In the genomic region with DNA sequence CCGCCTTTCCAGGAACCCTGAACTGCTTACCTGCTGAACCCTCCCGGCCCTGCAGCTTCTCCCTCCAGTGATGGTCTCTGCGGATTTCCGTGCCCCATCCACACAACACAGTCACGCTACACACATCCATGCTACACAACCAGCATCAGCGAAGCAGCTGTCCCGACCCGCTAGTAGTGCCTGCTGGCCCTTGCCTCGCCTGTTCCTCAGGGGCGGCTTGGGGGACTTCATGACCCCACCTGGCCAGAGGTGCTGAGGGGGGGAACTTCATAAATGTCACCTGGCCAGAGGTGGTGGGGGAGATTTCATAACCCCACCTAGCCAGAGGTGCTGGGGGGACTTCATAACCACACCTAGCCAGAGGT, we compare ENCODE assay signal across 8 cellular contexts. TPM values are rescaled to one million over a fixed set of nuclear protein-coding genes. Genes with fewer than 3 reads are reported as not detected.
A peak's percentile ranks its signal among the peaks of the same experiment; 100 is the strongest.
DNase-seq lines count a peak whose midpoint lies in the region; ATAC-seq and TF ChIP-seq lines count a peak whose summit lies in the region.

No MANE protein-coding gene starts in this region.

- TF ChIP-seq EP300 in esophagus muscularis mucosa (IDR thresholded peaks at IDR 0.05) (no peak), ovary (IDR thresholded peaks at IDR 0.05) (no peak)

- H3K4me3 Mint-ChIP-seq in activated CD8-positive, alpha-beta memory T cell treated with anti-CD3 and anti-CD28 coated beads, Interleukin-2, amount 10 ng/mL, durations not matched to agents 7 days and 5 days, result peak overlapping the region; percentile 91

- H3K4me1 Mint-ChIP-seq in activated CD8-positive, alpha-beta memory T cell treated with anti-CD3 and anti-CD28 coated beads, Interleukin-2, amount 10 ng/mL, durations not matched to agents 7 days and 5 days, result peaks cover 17% of the 10 kb centered on the region

- peaks cover 21% of the 10 kb centered on the region for H3K79me2 ChIP-seq in PC-3 (ENCODE audit: low read length)

- BruUV-seq in PC-3 (replicated peaks; lab: Mats Ljungman, UMichigan), result TSS peak; percentile 100

- peaks cover 17% of the 10 kb centered on the region for H3K4me1 ChIP-seq in PC-3 (ENCODE audit: insufficient read depth, low read length)
- peaks cover 12 to 27% (median 22%) of the 10 kb centered on the region in 4 donors for H3K4me1 ChIP-seq in esophagus muscularis mucosa
- peaks cover 1% of the 10 kb centered on the region for H3K4me1 ChIP-seq in ovary (ENCODE audit: insufficient read depth)

- TF ChIP-seq CTCF in PC-3 (conservative IDR thresholded peaks at IDR 0.05; ENCODE audit: low read depth, low read length) (no peak), esophagus muscularis mucosa (IDR thresholded peaks at IDR 0.05) (no peak), ovary (IDR thresholded peaks at IDR 0.05) (no peak)

- H3K9me3 ChIP-seq in PC-3 (ENCODE audit: low read length) (no peaks in the 10 kb centered on the region), esophagus muscularis mucosa (no peaks in the 10 kb centered on the region), ovary (no peaks in the 10 kb centered on the region)

- H3K4me3 ChIP-seq in PC-3 (ENCODE audit: low read length), result peak overlapping the region; percentile 81
- peak overlapping the region; percentile 75 to 96 (median 82) for H3K4me3 ChIP-seq in esophagus muscularis mucosa
- peak overlapping the region; percentile 69 for H3K4me3 ChIP-seq in ovary

- H3K27ac ChIP-seq in PC-3 (ENCODE audit: low read length) (peak overlapping the region; percentile 57), esophagus muscularis mucosa (replicated peaks in 1 of 4) (peak overlapping the region; percentile 79 to 92 (median 88)), ovary (peak overlapping the region in 1 of 2 donors; percentile 13)

- no peaks in the 10 kb centered on the region for H3K9me2 ChIP-seq in PC-3 (replicated peaks; ENCODE audit: low read length)

- peaks cover 13% of the 10 kb centered on the region for H3K36me3 ChIP-seq in PC-3 (ENCODE audit: low read depth, low read length)
- H3K36me3 ChIP-seq in esophagus muscularis mucosa, result peaks cover 5 to 18% (median 13%) of the 10 kb centered on the region in 4 donors
- no peaks in the 10 kb centered on the region for H3K36me3 ChIP-seq in ovary

- peaks cover 3% of the 10 kb centered on the region for H3K36me3 Mint-ChIP-seq in activated CD8-positive, alpha-beta memory T cell treated with anti-CD3 and anti-CD28 coated beads, Interleukin-2, amount 10 ng/mL, durations not matched to agents 7 days and 5 days

- H3F3A ChIP-seq in PC-3 (ENCODE audit: low read length, unreplicated experiment), result no peaks in the 10 kb centered on the region

- intact Hi-C loops in PC-3 (cut with micrococcal nuclease), result loop anchor here (2.0 to 5.0 kb wide), 2 partner anchors 59 to 73 kb away; a partner anchor contains a TSS
- intact Hi-C loops in esophagus muscularis mucosa (cut with DNase I), result loop anchor here (5.0 kb wide), 1 partner anchor 427 kb away; no protein-coding TSS in a partner anchor
- intact Hi-C loops in ovary (cut with DNase I), result loop anchor here in 2 of 4 donors (5.0 to 10.0 kb wide), 3 partner anchors 75 to 253 kb away; a partner anchor contains a TSS

- no CpG with 5 or more reads among the region's 10 CpGs for WGBS in esophagus muscularis mucosa
- WGBS in ovary, 3 donors, result 14 to 37% (median 19%) methylated on average over 10 of the region's 10 CpGs

- peak overlapping the region; percentile 97 for H2AFZ ChIP-seq in PC-3 (ENCODE audit: low read length)

- H3K27me3 Mint-ChIP-seq in activated CD8-positive, alpha-beta memory T cell treated with anti-CD3 and anti-CD28 coated beads, Interleukin-2, amount 10 ng/mL, durations not matched to agents 7 days and 5 days, result no peaks in the 10 kb centered on the region

- no peak for DNase-seq in activated CD8-positive, alpha-beta memory T cell treated with anti-CD3 and anti-CD28 coated beads, Interleukin-2, amount 10 ng/mL, durations not matched to agents 7 days and 5 days
- DNase-seq in activated CD8-positive, alpha-beta memory T cell treated with anti-CD3 and anti-CD28 coated beads for 24 hours, result no peak
- DNase-seq in PC-3 (no peak), esophagus muscularis mucosa (ENCODE audit: extremely low spot score) (no peak), ovary (no peak), HuH-7.5 (ENCODE audit: low spot score) (no peak), DMS153 (lab: John Stamatoyannopoulos, UW) (no peak)

- H4K20me1 ChIP-seq in PC-3 (ENCODE audit: low read length), result 0 out of 2 replicates have a peak, but pooled peaks cover 5% of the 10 kb centered on the region

- POLR2A ChIA-PET in PC-3 (lab: Charles Lee; ENCODE audit: unreplicated experiment), result interaction anchor here (0.8 kb wide), 1 partner anchor 59 kb away, joined by 3 read pairs; no protein-coding TSS in a partner anchor

- peak overlapping the region; percentile 91 for H3K9ac ChIP-seq in PC-3 (ENCODE audit: low read length)

- no peak for TF ChIP-seq POLR2A in esophagus muscularis mucosa (IDR thresholded peaks at IDR 0.05; ENCODE audit: low read depth)
- TF ChIP-seq POLR2A in ovary (IDR thresholded peaks at IDR 0.05), result no peak

- no peaks in the 10 kb centered on the region for H3K9me3 Mint-ChIP-seq in activated CD8-positive, alpha-beta memory T cell treated with anti-CD3 and anti-CD28 coated beads, Interleukin-2, amount 10 ng/mL, durations not matched to agents 7 days and 5 days (ENCODE audit: low read depth)

- CTCF ChIA-PET in activated CD8-positive, alpha-beta memory T cell treated with anti-CD3 and anti-CD28 coated beads, Interleukin-2, amount 10 ng/mL, durations not matched to agents 7 days and 5 days (lab: Charles Lee), result interaction anchor here (0.7 to 1.3 kb wide), 7 partner anchors 11 to 243 kb away, joined by 3 to 4 read pairs (median 3); no protein-coding TSS in a partner anchor
- CTCF ChIA-PET in PC-3 (lab: Charles Lee), result interaction anchor here (1.0 kb wide), 2 partner anchors 33 to 107 kb away, joined by 3 to 4 read pairs; no protein-coding TSS in a partner anchor

- peak overlapping the region; percentile 86 for H3K4me2 ChIP-seq in PC-3 (ENCODE audit: low read length)

- H3K27me3 ChIP-seq in PC-3 (ENCODE audit: low read length) (no peaks in the 10 kb centered on the region), esophagus muscularis mucosa (no peaks in the 10 kb centered on the region), ovary (no peaks in the 10 kb centered on the region)

- peak overlapping the region; percentile 84 for H3K27ac Mint-ChIP-seq in activated CD8-positive, alpha-beta memory T cell treated with anti-CD3 and anti-CD28 coated beads, Interleukin-2, amount 10 ng/mL, durations not matched to agents 7 days and 5 days

- ATAC-seq in activated CD8-positive, alpha-beta memory T cell treated with anti-CD3 and anti-CD28 coated beads, Interleukin-2, amount 10 ng/mL, durations not matched to agents 7 days and 5 days, result no peak
- peak; percentile 23 for ATAC-seq in PC-3
- no peak for ATAC-seq in GM21619 (IDR thresholded peaks at IDR 0.05; ENCODE audit: unreplicated experiment)

RNA-seq across cellular contexts. Expression of a gene that starts 0.5 kb away (rescaled TPM):
- total RNA-seq in activated CD8-positive, alpha-beta memory T cell treated with anti-CD3 and anti-CD28 coated beads, Interleukin-2, amount 10 ng/mL, durations not matched to agents 7 days and 5 days, result 10 to 100 TPM; 18.6 to 20.5 TPM
- total RNA-seq in PC-3 (2014; rRNA removed) (33.4 and 63.0 TPM in 2 replicates), esophagus muscularis mucosa (10 to 100 TPM in 3 of 4 donors, 1 to 10 TPM in 1; 8.1 to 18.3 (median 14.1) TPM), ovary (10 to 100 TPM; 10.2 to 25.6 (median 16.4) TPM)
- 10 to 100 TPM in 1 of 2 donors, 1 to 10 TPM in 1; 8.5 to 14.4 TPM for polyA plus RNA-seq in ovary

RNA-seq across cellular contexts. Expression of a gene that starts 59.7 kb away (rescaled TPM):
- total RNA-seq in activated CD8-positive, alpha-beta memory T cell treated with anti-CD3 and anti-CD28 coated beads, Interleukin-2, amount 10 ng/mL, durations not matched to agents 7 days and 5 days, result 10 to 100 TPM; 12.3 to 21.2 TPM
- total RNA-seq in PC-3 (2014; rRNA removed) (80.3 and 85.4 TPM in 2 replicates), esophagus muscularis mucosa (100 to 1,000 TPM in 2 of 4 donors, 10 to 100 TPM in 2; 86.8 to 131 (median 105) TPM), ovary (10 to 100 TPM; 41.8 to 96.2 (median 87.4) TPM)
- polyA plus RNA-seq in ovary, result 10 to 100 TPM; 35.8 to 69.2 TPM
